ENCODE assay signal across 11 cellular contexts in genomic region chr12:49903351-49903699, GRCh38. TPM values are rescaled to one million over a fixed set of nuclear protein-coding genes. Genes with fewer than 3 reads are reported as not detected.
DNase-seq lines count a peak whose midpoint lies in the region; ATAC-seq and TF ChIP-seq lines count a peak whose summit lies in the region.
"Had no signal": no experiment of that assay in that cellular context is flagged by ENCODE, and none has a peak within 500 bp of the region (broad histone marks: within the 10 kb centered on the region; RNA-seq: fewer than 3 reads in every experiment).

No MANE protein-coding gene starts in this region.

- TF ChIP-seq CTCF in HFFc6 (IDR thresholded peaks at IDR 0.05), result no peak
- no peak for TF ChIP-seq CTCF in hepatocyte (IDR thresholded peaks at IDR 0.05; ENCODE audit: poor library complexity)

- DNase-seq in HFFc6 (no peak), hepatocyte (ENCODE audit: low spot score) (no peak), NCI-H2196 (lab: John Stamatoyannopoulos, UW; ENCODE audit: unreplicated experiment) (no peak)
- no peak for DNase-seq in stimulated activated CD4-positive, alpha-beta T cell treated with anti-CD3 and anti-CD28 coated beads, Interleukin-12 subunit alpha, Interleukin-12 subunit beta, amount 100 ng/mL, for 4 hours
- DNase-seq: NCI-H226 had no signal

- H3K4me2 ChIP-seq in hepatocyte, result peak overlapping the region; percentile 74
- H3K4me2 ChIP-seq in skeletal muscle satellite cell (ENCODE audit: low read length), result peak overlapping the region; percentile 75

- H2AFZ ChIP-seq in hepatocyte, result no peak overlapping the region

- no peaks in the 10 kb centered on the region for H3K79me2 ChIP-seq in hepatocyte

- H3K9me3 Mint-ChIP-seq in HFFc6, result no peaks in the 10 kb centered on the region
- no peaks in the 10 kb centered on the region for H3K9me3 Mint-ChIP-seq in activated T-helper 17 cell treated with anti-CD3 and anti-CD28 coated beads, Interleukin-2, amount 50 U/mL, for 72 hours

- H3K27me3 ChIP-seq in hepatocyte, result peaks cover 15% of the 10 kb centered on the region
- peaks cover 25% of the 10 kb centered on the region for H3K27me3 ChIP-seq in skeletal muscle satellite cell (ENCODE audit: control insufficient read depth, insufficient read depth, low read length)

- no peaks in the 10 kb centered on the region for H3K36me3 Mint-ChIP-seq in HFFc6 (ENCODE audit: low read depth)
- H3K36me3 Mint-ChIP-seq in activated T-helper 17 cell treated with anti-CD3 and anti-CD28 coated beads, Interleukin-2, amount 50 U/mL, for 72 hours (ENCODE audit: low read depth), result no peaks in the 10 kb centered on the region

- ATAC-seq in activated T-helper 17 cell treated with anti-CD3 and anti-CD28 coated beads, Interleukin-2, amount 50 U/mL, for 72 hours (replicated peaks), result no peak
- no peak for ATAC-seq in GM21576 (IDR thresholded peaks at IDR 0.05; ENCODE audit: unreplicated experiment)
- ATAC-seq in GM21447 (IDR thresholded peaks at IDR 0.05; ENCODE audit: unreplicated experiment), result no peak

- H3K36me3 ChIP-seq in hepatocyte (replicated peaks; ENCODE audit: insufficient read depth, low read depth), result no peaks in the 10 kb centered on the region
- no peaks in the 10 kb centered on the region for H3K36me3 ChIP-seq in skeletal muscle satellite cell (ENCODE audit: insufficient read depth, low read length)

- H3K9ac ChIP-seq in skeletal muscle satellite cell (ENCODE audit: low read depth, low read length), result no peak overlapping the region

- no peak overlapping the region for H3K27ac Mint-ChIP-seq in HFFc6
- H3K27ac Mint-ChIP-seq in activated T-helper 17 cell treated with anti-CD3 and anti-CD28 coated beads, Interleukin-2, amount 50 U/mL, for 72 hours, result no peak overlapping the region

- H3K4me3 Mint-ChIP-seq in HFFc6, result peak overlapping the region; percentile 62
- H3K4me3 Mint-ChIP-seq in activated T-helper 17 cell treated with anti-CD3 and anti-CD28 coated beads, Interleukin-2, amount 50 U/mL, for 72 hours, result peak overlapping the region; percentile 73

- no peaks in the 10 kb centered on the region for H3K9me2 ChIP-seq in hepatocyte (replicated peaks; ENCODE audit: insufficient read depth)

- H3K4me1 ChIP-seq in hepatocyte (ENCODE audit: insufficient read depth) (peaks cover 5% of the 10 kb centered on the region), skeletal muscle satellite cell (ENCODE audit: control insufficient read depth, insufficient read depth, low read length) (peaks cover 7% of the 10 kb centered on the region)

- 81% methylated on average over 11 of the region's 12 CpGs for WGBS in hepatocyte (ENCODE audit: low lambda C conversion rate, missing lambda C conversion rate)

- H3K4me3 ChIP-seq in hepatocyte, result no peak overlapping the region
- peak overlapping the region; percentile 58 for H3K4me3 ChIP-seq in skeletal muscle satellite cell (ENCODE audit: low read length)

- no peaks in the 10 kb centered on the region for H3K9me3 ChIP-seq in hepatocyte (ENCODE audit: low read depth)
- H3K9me3 ChIP-seq in skeletal muscle satellite cell (replicated peaks; ENCODE audit: low read length), result no peaks in the 10 kb centered on the region

- peaks cover 43% of the 10 kb centered on the region for H3K27me3 Mint-ChIP-seq in HFFc6 (ENCODE audit: insufficient read depth)
- peaks cover 7% of the 10 kb centered on the region for H3K27me3 Mint-ChIP-seq in activated T-helper 17 cell treated with anti-CD3 and anti-CD28 coated beads, Interleukin-2, amount 50 U/mL, for 72 hours

- no peaks in the 10 kb centered on the region for H4K20me1 ChIP-seq in hepatocyte (ENCODE audit: insufficient read depth, poor library complexity, severe bottlenecking)

- H3K27ac ChIP-seq in hepatocyte, result peak overlapping the region; percentile 92

- H3K4me1 Mint-ChIP-seq in HFFc6 (ENCODE audit: low read depth), result peaks cover 7% of the 10 kb centered on the region
- peaks cover 8% of the 10 kb centered on the region for H3K4me1 Mint-ChIP-seq in activated T-helper 17 cell treated with anti-CD3 and anti-CD28 coated beads, Interleukin-2, amount 50 U/mL, for 72 hours

RNA-seq across cellular contexts. Expression of gene FAIM2, which starts 0.4 kb away (rescaled TPM):
- 1 to 10 TPM in 4 of 6 experiments, under 1 TPM in 2; 0.24 to 1.1 (median 1.1) TPM for total RNA-seq in HFFc6 (2021; fragmentation: NEBNext Ultra II Directional; extraction: Animal tissue kit (Norgen Biotek cat#: 25700))
- total RNA-seq in activated T-helper 17 cell treated with anti-CD3 and anti-CD28 coated beads, Interleukin-2, amount 50 U/mL, for 72 hours, result 1 to 10 TPM in 1 of 2 donors, under 1 TPM in 1; 0.73 to 1.6 TPM
- total RNA-seq in hepatocyte, result 1.4 and 5.0 TPM in 2 replicates
- polyA plus RNA-seq in hepatocyte, result 7.3 and 14.0 TPM in 2 replicates
- total RNA-seq in skeletal muscle satellite cell (2012; rRNA removed), result 0.87 and 1.0 TPM in 2 replicates

RNA-seq across cellular contexts. Expression of gene AQP2, which starts 47.2 kb away (rescaled TPM):
- not detected for total RNA-seq in HFFc6 (2021; fragmentation: NEBNext Ultra II Directional; extraction: Animal tissue kit (Norgen Biotek cat#: 25700))
- not detected for total RNA-seq in activated T-helper 17 cell treated with anti-CD3 and anti-CD28 coated beads, Interleukin-2, amount 50 U/mL, for 72 hours
- 0.08 and 1.4 TPM in 2 replicates for total RNA-seq in hepatocyte
- 0.71 and 1.8 TPM in 2 replicates for polyA plus RNA-seq in hepatocyte
- total RNA-seq in skeletal muscle satellite cell (2012; rRNA removed), result not detected in 2 replicates
- total RNA-seq: bronchial epithelial cell, H4 had no signal

RNA-seq across cellular contexts. Expression of gene AQP5, which starts 58.3 kb away (rescaled TPM):
- total RNA-seq in HFFc6 (2021; fragmentation: NEBNext Ultra II Directional; extraction: Animal tissue kit (Norgen Biotek cat#: 25700)), result not detected
- total RNA-seq in activated T-helper 17 cell treated with anti-CD3 and anti-CD28 coated beads, Interleukin-2, amount 50 U/mL, for 72 hours, result not detected
- total RNA-seq in hepatocyte, result 1.2 and 1.3 TPM in 2 replicates
- polyA plus RNA-seq in hepatocyte, result 0.50 and 1.2 TPM in 2 replicates
- total RNA-seq in skeletal muscle satellite cell (2012; rRNA removed), result not detected in 2 replicates
- total RNA-seq: H4 had no signal
